ENCODE assay signal across 25 cellular contexts in the genomic region with DNA sequence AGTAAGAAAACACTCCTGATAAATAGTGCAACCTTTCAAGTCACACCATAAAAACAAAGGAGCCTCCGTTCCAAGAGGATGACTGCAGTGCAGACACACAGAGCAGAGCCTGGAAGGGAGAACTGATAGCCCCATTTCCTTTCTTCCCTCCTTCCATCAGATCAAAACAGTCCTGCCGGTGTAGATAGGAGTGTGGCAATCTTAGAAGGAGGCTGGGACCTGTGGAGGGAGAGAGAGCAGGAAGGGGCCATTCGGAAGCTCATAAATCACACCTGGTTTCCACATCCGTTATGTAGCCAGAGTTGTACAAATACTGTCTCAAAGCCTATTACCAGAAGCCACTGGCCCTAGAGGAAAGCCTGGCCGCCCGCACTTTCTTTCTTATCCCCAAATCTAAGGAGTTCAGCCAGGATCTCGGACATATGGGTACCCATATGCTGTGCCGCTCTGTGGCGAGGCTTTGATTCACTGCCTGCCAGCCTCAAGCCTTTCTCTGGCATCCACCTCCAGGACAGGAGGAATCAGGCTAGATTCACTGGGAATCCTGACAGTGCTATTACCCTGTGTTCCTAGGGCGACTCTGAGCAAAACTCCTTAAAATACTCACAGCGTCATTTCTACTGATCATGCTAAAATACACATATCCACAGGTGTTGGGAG. TPM values are rescaled to one million over a fixed set of nuclear protein-coding genes. Genes with fewer than 3 reads are reported as not detected.
DNase-seq lines count a peak whose midpoint lies in the region; ATAC-seq, FAIRE-seq and TF ChIP-seq lines count a peak whose summit lies in the region.
"Had no signal": no experiment of that assay in that cellular context is flagged by ENCODE, and none has a peak within 500 bp of the region (broad histone marks: within the 10 kb centered on the region; RNA-seq: fewer than 3 reads in every experiment).

No MANE protein-coding gene starts in this region.

- in situ Hi-C loops in HepG2 (cut with HindIII; ENCODE audit: extremely low pct_ligation_motif_present, low pct_unique_long_range_greater_than_20kb): no loop called here

- peak overlapping the region in 2 of 3 donors; percentile 55 to 81 for H3K27ac ChIP-seq in right lobe of liver
- H3K27ac ChIP-seq in HepG2 (ENCODE audit: extremely low read length, insufficient read depth, low read length): no peak overlapping the region
- peak overlapping the region; percentile 18 to 38 for H3K27ac ChIP-seq in uterus
- H3K27ac ChIP-seq: C4-2B, heart right ventricle, right atrium auricular region, tibial artery had no signal

- H3K27ac Mint-ChIP-seq in naive B cell: peak overlapping the region in 5 of 6 donors; percentile 68 to 95 (median 82)
- H3K27ac Mint-ChIP-seq: activated CD8-positive, alpha-beta T cell treated with anti-CD3 and anti-CD28 coated beads, Interleukin-2, amount 10 ng/mL, durations not matched to agents 7 days and 5 days; activated naive CD8-positive, alpha-beta T cell treated with anti-CD3 and anti-CD28 coated beads, Interleukin-2, amount 50 U/mL, for 24 hours; GM23338; stimulated activated effector memory CD8-positive, alpha-beta T cell treated with anti-CD3 and anti-CD28 coated beads, Interleukin-12 subunit alpha, Interleukin-12 subunit beta, amount 100 ng/mL, for 72 hours; T-helper 1 cell treated with Interleukin-12 subunit alpha and Interleukin-12 subunit beta and Interleukin-4 antibody, amounts not matched to agents 30 μg/mL and 1 μg/mL, for 36 hours had no signal

- no peak for FAIRE-seq in HepG2 (lab: Jason Lieb, UNC)
- FAIRE-seq: bronchial epithelial cell, islet of Langerhans had no signal

- H3K4me1 Mint-ChIP-seq in naive B cell: peaks cover 53 to 60% (median 54%) of the 10 kb centered on the region in 3 donors

- H3K4me3 Mint-ChIP-seq in naive B cell: no peak overlapping the region
- H3K4me3 Mint-ChIP-seq: activated CD8-positive, alpha-beta T cell treated with anti-CD3 and anti-CD28 coated beads, Interleukin-2, amount 10 ng/mL, durations not matched to agents 7 days and 5 days; activated naive CD8-positive, alpha-beta T cell treated with anti-CD3 and anti-CD28 coated beads, Interleukin-2, amount 50 U/mL, for 24 hours; GM23338; memory B cell; stimulated activated effector memory CD8-positive, alpha-beta T cell treated with anti-CD3 and anti-CD28 coated beads, Interleukin-12 subunit alpha, Interleukin-12 subunit beta, amount 100 ng/mL, for 72 hours; T-helper 1 cell treated with Interleukin-12 subunit alpha and Interleukin-12 subunit beta and Interleukin-4 antibody, amounts not matched to agents 30 μg/mL and 1 μg/mL, for 36 hours had no signal

- intact Hi-C loops in right lobe of liver (cut with DNase I) (no loop called here), HepG2 (cut with micrococcal nuclease; ENCODE audit: unreplicated experiment) (no loop called here), uterus (cut with DNase I; ENCODE audit: low total_unique reads) (no loop called here)

- H3K36me3 Mint-ChIP-seq in naive B cell: peaks cover 18 to 19% of the 10 kb centered on the region in 2 donors

- H3K4me3 ChIP-seq in right lobe of liver (no peak overlapping the region), HepG2 (replicated peaks in 1 of 3; ENCODE audit: insufficient read depth in 1 of 3, low read depth in 2 of 3, low read length in 3 of 3) (no peak overlapping the region), uterus (no peak overlapping the region)
- H3K4me3 ChIP-seq: GM23338, heart right ventricle, right atrium auricular region, tibial artery had no signal

- BruUV-seq in HepG2 (replicated peaks; lab: Mats Ljungman, UMichigan): no TSS peak

- H3K4me2 ChIP-seq in HepG2 (ENCODE audit: low read depth, low read length): no peak overlapping the region
- H3K4me2 ChIP-seq: GM23338 had no signal

- H3K4me1 ChIP-seq in right lobe of liver: peaks cover 0 to 55% (median 26%) of the 10 kb centered on the region in 4 donors
- peaks cover 7% of the 10 kb centered on the region; the same call in 1 of the 2 replicates for H3K4me1 ChIP-seq in HepG2 (ENCODE audit: insufficient read depth, low read length)
- no peaks in the 10 kb centered on the region for H3K4me1 ChIP-seq in uterus

- no peaks in the 10 kb centered on the region for H3K9me3 Mint-ChIP-seq in naive B cell
- H3K9me3 Mint-ChIP-seq: activated naive CD8-positive, alpha-beta T cell treated with anti-CD3 and anti-CD28 coated beads, Interleukin-2, amount 50 U/mL, for 24 hours; GM23338; memory B cell; stimulated activated effector memory CD8-positive, alpha-beta T cell treated with anti-CD3 and anti-CD28 coated beads, Interleukin-12 subunit alpha, Interleukin-12 subunit beta, amount 100 ng/mL, for 72 hours; T-helper 1 cell treated with Interleukin-12 subunit alpha and Interleukin-12 subunit beta and Interleukin-4 antibody, amounts not matched to agents 30 μg/mL and 1 μg/mL, for 36 hours had no signal

- TF ChIP-seq POLR2A in right lobe of liver (IDR thresholded peaks at IDR 0.05) (no peak), HepG2 (IDR thresholded peaks at IDR 0.05; ENCODE audit: insufficient read depth in 1 of 2, low read depth in 2 of 2, low read length in 2 of 2) (no peak), uterus (IDR thresholded peaks at IDR 0.05) (no peak)

- H3K27me3 Mint-ChIP-seq in naive B cell: no peaks in the 10 kb centered on the region
- H3K27me3 Mint-ChIP-seq: activated naive CD8-positive, alpha-beta T cell treated with anti-CD3 and anti-CD28 coated beads, Interleukin-2, amount 50 U/mL, for 24 hours; memory B cell had no signal

- 67% methylated on average over 10 of the region's 11 CpGs for WGBS in right lobe of liver (ENCODE audit: insufficient coverage, low coverage, low lambda C conversion rate, missing lambda C conversion rate)
- 90% methylated on average over 11 of the region's 11 CpGs for WGBS in HepG2 (ENCODE audit: low lambda C conversion rate)

- peaks cover 12% of the 10 kb centered on the region; the same call in 1 of the 2 replicates for H4K20me1 ChIP-seq in HepG2 (ENCODE audit: insufficient read depth, low read length)

- H3K9me3 ChIP-seq in right lobe of liver (no peaks in the 10 kb centered on the region), HepG2 (ENCODE audit: low read length) (no peaks in the 10 kb centered on the region), uterus (no peaks in the 10 kb centered on the region)
- H3K9me3 ChIP-seq: right atrium auricular region, tibial artery had no signal

- CTCF ChIA-PET in HepG2 (lab: Yijun Ruan, JAX; ENCODE audit: low intra/inter-chr PET ratio, low total read pairs): no interaction called here

- H2AFZ ChIP-seq in HepG2 (ENCODE audit: low read length): no peak overlapping the region
- H2AFZ ChIP-seq: GM23338 had no signal

- TF ChIP-seq RAD21 in HepG2 (CRISPR knock-in tag; IDR thresholded peaks at IDR 0.05): no peak

- TF ChIP-seq CTCF in right lobe of liver (IDR thresholded peaks at IDR 0.05) (no peak), HepG2 (CRISPR knock-in tag; IDR thresholded peaks at IDR 0.05) (no peak), uterus (IDR thresholded peaks at IDR 0.05) (no peak)

- TF ChIP-seq EP300 in HepG2 (IDR thresholded peaks at IDR 0.05; ENCODE audit: low read depth in 2 of 2, low read length in 2 of 2) (no peak), HepG2 (CRISPR knock-in tag; IDR thresholded peaks at IDR 0.05; ENCODE audit: borderline replicate concordance) (no peak)

- ATAC-seq in right lobe of liver (no peak), HepG2 (no peak), naive B cell (ENCODE audit: low read depth in 2 of 2) (no peak), GM18519 (IDR thresholded peaks at IDR 0.05; ENCODE audit: low FRiP score, unreplicated experiment) (no peak)
- ATAC-seq: activated CD8-positive, alpha-beta T cell treated with anti-CD3 and anti-CD28 coated beads, Interleukin-2, amount 10 ng/mL, durations not matched to agents 7 days and 5 days; activated naive CD8-positive, alpha-beta T cell treated with anti-CD3 and anti-CD28 coated beads, Interleukin-2, amount 50 U/mL, for 24 hours; GM23338; heart right ventricle; stimulated activated effector memory CD8-positive, alpha-beta T cell treated with anti-CD3 and anti-CD28 coated beads, Interleukin-12 subunit alpha, Interleukin-12 subunit beta, amount 100 ng/mL, for 72 hours had no signal

- no peak overlapping the region for H3K9ac ChIP-seq in HepG2 (ENCODE audit: insufficient read depth, low read depth, low read length)

- H3K36me3 ChIP-seq in right lobe of liver: no peaks in the 10 kb centered on the region
- H3K36me3 ChIP-seq in HepG2 (replicated peaks in 1 of 2; ENCODE audit: control insufficient read depth in 1 of 2, insufficient read depth in 2 of 2, low read length in 2 of 2): peaks cover 16 to 71% of the 10 kb centered on the region in 2 experiments
- no peaks in the 10 kb centered on the region for H3K36me3 ChIP-seq in uterus
- H3K36me3 ChIP-seq: right atrium auricular region had no signal

- DNase-seq in right lobe of liver: no peak
- no peak for DNase-seq in HepG2 (ENCODE audit: low spot score)
- DNase-seq in cerebellum (ENCODE audit: low spot score): peak; percentile 86
- no peak for DNase-seq in naive B cell
- no peak for DNase-seq in uterus
- DNase-seq in globus pallidus (ENCODE audit: low spot score): no peak
- DNase-seq in LoVo (ENCODE audit: low spot score): no peak
- DNase-seq: activated CD8-positive, alpha-beta T cell treated with anti-CD3 and anti-CD28 coated beads, Interleukin-2, amount 10 ng/mL, durations not matched to agents 7 days and 5 days; activated naive CD8-positive, alpha-beta T cell treated with anti-CD3 and anti-CD28 coated beads, Interleukin-2, amount 50 U/mL, for 24 hours; heart right ventricle; NCI-H1930; NCI-H526 treated with DMSO at 0.1 percent for 48 hours; OCI-M1; SHP77 treated with DMSO at 0.1 percent for 48 hours; stimulated activated CD4-positive, alpha-beta T cell treated with anti-CD3 and anti-CD28 coated beads, Interleukin-15, amount 100 ng/mL, for 24 hours; tibial artery had no signal

- no peaks in the 10 kb centered on the region for H3K27me3 ChIP-seq in right lobe of liver
- H3K27me3 ChIP-seq in HepG2 (ENCODE audit: control insufficient read depth in 1 of 2, insufficient read depth in 2 of 2, low read length in 2 of 2): no peaks in the 10 kb centered on the region
- no peaks in the 10 kb centered on the region for H3K27me3 ChIP-seq in uterus
- H3K27me3 ChIP-seq: heart right ventricle, right atrium auricular region, tibial artery had no signal

- H3K79me2 ChIP-seq in HepG2 (ENCODE audit: insufficient read depth, low read length): peaks cover 13% of the 10 kb centered on the region

- POLR2A ChIA-PET in HepG2 (lab: Yijun Ruan, JAX): no interaction called here

RNA-seq across cellular contexts. Expression of a gene that starts 26.9 kb away (rescaled TPM):
- total RNA-seq in right lobe of liver: 100 to 1,000 TPM in 4 of 6 experiments, 10 to 100 TPM in 2; 97.0 to 126 (median 104) TPM
- total RNA-seq in HepG2 (2016; rRNA removed; fragmentation: Illumina TruSeq; extraction: Trizol): 22.0 and 51.2 TPM in 2 replicates
- 19.5 and 20.1 TPM in 2 replicates for total RNA-seq in HepG2 (2016; cell fraction: cytosol; rRNA removed; fragmentation: Illumina TruSeq; extraction: Trizol; ENCODE audit: low read depth)
- 20.5 and 51.1 TPM in 2 replicates for total RNA-seq in HepG2 (2016; cell fraction: insoluble cytoplasmic fraction; rRNA removed; fragmentation: Illumina TruSeq; extraction: Trizol)
- total RNA-seq in HepG2 (2016; cell fraction: membrane; rRNA removed; fragmentation: Illumina TruSeq; extraction: Trizol): 87.7 and 89.8 TPM in 2 replicates
- total RNA-seq in HepG2 (2016; cell fraction: nucleus; rRNA removed; fragmentation: Illumina TruSeq; extraction: Trizol): 30.0 and 39.7 TPM in 2 replicates
- 54.3 and 57.5 TPM in 2 replicates for polyA plus RNA-seq in HepG2 (2011; rRNA removed)
- polyA plus RNA-seq in HepG2 (2011; cell fraction: cytosol; rRNA removed): 82.9 and 92.2 TPM in 2 replicates
- polyA plus RNA-seq in HepG2 (2011; cell fraction: nucleus; rRNA removed): 34.1 and 35.5 TPM in 2 replicates
- polyA plus RNA-seq in HepG2 (2012): 98.8 and 102 TPM in 2 replicates
- polyA plus RNA-seq in HepG2 (2016; cell fraction: cytosol; fragmentation: Illumina TruSeq; extraction: Trizol; ENCODE audit: low read depth): 88.2 and 107 TPM in 2 replicates
- 112 and 139 TPM in 2 replicates for polyA plus RNA-seq in HepG2 (2016; cell fraction: insoluble cytoplasmic fraction; fragmentation: Illumina TruSeq; extraction: Trizol; ENCODE audit: low read depth)
- polyA plus RNA-seq in HepG2 (2016; cell fraction: membrane; fragmentation: Illumina TruSeq; extraction: Trizol; ENCODE audit: low read depth): 175 and 183 TPM in 2 replicates
- polyA plus RNA-seq in HepG2 (2016; cell fraction: nucleus; fragmentation: Illumina TruSeq; extraction: Trizol; ENCODE audit: insufficient read depth, low read depth): 80.5 and 81.6 TPM in 2 replicates
- 58.7 and 66.7 TPM in 2 replicates for polyA minus RNA-seq in HepG2 (2011; rRNA and poly(A)+ RNA removed; ENCODE audit: low replicate concordance)
- 50.0 and 52.9 TPM in 2 replicates for polyA minus RNA-seq in HepG2 (2011; cell fraction: cytosol; rRNA and poly(A)+ RNA removed)
- polyA minus RNA-seq in HepG2 (2011; cell fraction: nucleus; rRNA and poly(A)+ RNA removed): 41.0 and 48.8 TPM in 2 replicates
- total RNA-seq in cerebellum: 17.4 TPM
- 10 to 100 TPM; 48.6 to 90.4 (median 62.8) TPM for polyA plus RNA-seq in naive B cell (ENCODE audit: low read depth in 6 of 6)
- 10 to 100 TPM; 38.2 to 83.9 (median 50.0) TPM for total RNA-seq in uterus
